ENCODE assay signal across 28 cellular contexts in genomic region chr12:29888777-29889176, GRCh38.
"Had no signal": no experiment of that assay in that cellular context is flagged by ENCODE, and none has a peak within 500 bp of the region (broad histone marks: within the 10 kb centered on the region; RNA-seq: fewer than 3 reads in every experiment).

No MANE protein-coding gene starts in this region.

- H3K4me1 Mint-ChIP-seq: memory B cell; naive thymus-derived CD8-positive, alpha-beta T cell had no signal

- H3K4me3 ChIP-seq: heart right ventricle, hepatocyte, lung, psoas muscle, right lobe of liver, skin epidermis, stomach, thyroid gland, transverse colon, upper lobe of left lung, uterus had no signal

- H3K27me3 Mint-ChIP-seq: memory B cell had no signal

- ATAC-seq: heart right ventricle; left lobe of liver; naive thymus-derived CD8-positive, alpha-beta T cell had no signal

- H3K27ac ChIP-seq: heart right ventricle, hepatocyte, neutrophil, parathyroid adenoma, psoas muscle, right lobe of liver, skin epidermis, stomach, testis, thyroid gland, transverse colon, upper lobe of left lung, uterus had no signal

- H3K4me1 ChIP-seq: parathyroid adenoma, psoas muscle, right lobe of liver, stomach, testis, thyroid gland, transverse colon, upper lobe of left lung, uterus had no signal

- H3K27me3 ChIP-seq: heart right ventricle, hepatocyte, neutrophil, right lobe of liver, stomach, testis, thyroid gland, transverse colon, upper lobe of left lung, uterus had no signal

- H3K4me3 Mint-ChIP-seq: memory B cell; naive thymus-derived CD8-positive, alpha-beta T cell; nephron; neural crest cell had no signal

- H3K27ac Mint-ChIP-seq: memory B cell; naive thymus-derived CD8-positive, alpha-beta T cell; nephron had no signal

- DNase-seq: heart right ventricle; islet precursor cell; kidney glomerular epithelial cell; left cardiac atrium; naive thymus-derived CD8-positive, alpha-beta T cell; occipital lobe; psoas muscle; stimulated activated CD4-positive, alpha-beta T cell treated with anti-CD3 and anti-CD28 coated beads, Interleukin-12 subunit alpha, Interleukin-12 subunit beta, amount 100 ng/mL, for 4 hours; stimulated activated CD4-positive, alpha-beta T cell treated with anti-CD3 and anti-CD28 coated beads, Interleukin-15, amount 100 ng/mL, for 24 hours; stimulated activated CD4-positive, alpha-beta T cell treated with anti-CD3 and anti-CD28 coated beads, Interleukin-2, amount 100 ng/mL, for 24 hours; stimulated activated CD4-positive, alpha-beta T cell treated with anti-CD3 and anti-CD28 coated beads, Interleukin-4, amount 100 ng/mL, for 1 hour; stimulated activated naive CD4-positive, alpha-beta T cell; stomach; thyroid gland; transverse colon; uterus had no signal

- H3K9me3 ChIP-seq: neutrophil, psoas muscle, right lobe of liver, testis, thyroid gland, transverse colon, upper lobe of left lung, uterus had no signal

- H3K36me3 ChIP-seq: heart right ventricle, neutrophil, right lobe of liver, stomach, thyroid gland, transverse colon, upper lobe of left lung, uterus had no signal
